In genomic region chr5:179265529-179266290, GRCh38 we compare ENCODE assay signal across 8 cellular contexts.
DNase-seq lines count a peak whose midpoint lies in the region; FAIRE-seq and TF ChIP-seq lines count a peak whose summit lies in the region.

No MANE protein-coding gene starts in this region.

- 29% methylated on average over 34 of the region's 34 CpGs for WGBS in liver
- WGBS in testis, 2 donors: 22 to 74% methylated on average over 3 to 34 of the region's 34 CpGs

- H4K20me1 ChIP-seq in OCI-LY7 (ENCODE audit: insufficient read depth, low read length): no peaks in the 10 kb centered on the region

- no peaks in the 10 kb centered on the region for H3K79me2 ChIP-seq in OCI-LY7 (ENCODE audit: insufficient read depth, low read depth, low read length)

- H2AFZ ChIP-seq in OCI-LY7 (ENCODE audit: low read length): no peak overlapping the region

- CTCF ChIA-PET in OCI-LY7 (lab: Charles Lee; ENCODE audit: unreplicated experiment): no interaction called here

- peak overlapping the region; percentile 57 to 64 for H3K27ac ChIP-seq in liver (ENCODE audit: low read depth in 1 of 2, low read length in 2 of 2)
- H3K27ac ChIP-seq in testis: peak overlapping the region in 1 of 2 donors; percentile 44
- H3K27ac ChIP-seq in OCI-LY7 (ENCODE audit: low read depth, low read length, poor library complexity, severe bottlenecking): no peak overlapping the region

- peak; percentile 95 for FAIRE-seq in HTR-8/SVneo (lab: Jason Lieb, UNC)

- no peak overlapping the region for H3K9ac ChIP-seq in liver (ENCODE audit: low read depth in 1 of 2, low read length in 2 of 2)

- H3K36me3 ChIP-seq in liver (ENCODE audit: control insufficient read depth in 4 of 4, insufficient read depth in 3 of 4, low read depth in 1 of 4, low read length in 3 of 4) (no peaks in the 10 kb centered on the region), testis (ENCODE audit: low read depth, missing control alignments) (no peaks in the 10 kb centered on the region), OCI-LY7 (ENCODE audit: insufficient read depth, low read length) (no peaks in the 10 kb centered on the region)

- H3K9me3 ChIP-seq in liver (ENCODE audit: control insufficient read depth in 4 of 4, low read length in 3 of 4) (no peaks in the 10 kb centered on the region), testis (no peaks in the 10 kb centered on the region), OCI-LY7 (ENCODE audit: low read length) (no peaks in the 10 kb centered on the region)

- H3K4me2 ChIP-seq in OCI-LY7 (ENCODE audit: low read length): no peak overlapping the region

- no peaks in the 10 kb centered on the region for H3K9me2 ChIP-seq in OCI-LY7 (ENCODE audit: insufficient read depth, low read length)

- peak in 1 of 2 donors; percentile 25 for TF ChIP-seq RAD21 in liver (IDR thresholded peaks at IDR 0.05)

- POLR2A ChIA-PET in OCI-LY7 (lab: Charles Lee): no interaction called here

- no peak for TF ChIP-seq CTCF in choroid plexus epithelial cell (conservative IDR thresholded peaks at IDR 0.05; ENCODE audit: low read depth, low read length)
- no peak for TF ChIP-seq CTCF in liver (IDR thresholded peaks at IDR 0.05; ENCODE audit: low read depth, low read length, missing input control)
- no peak for TF ChIP-seq CTCF in testis (IDR thresholded peaks at IDR 0.05)
- TF ChIP-seq CTCF in OCI-LY7 (conservative IDR thresholded peaks at IDR 0.05; ENCODE audit: low read length): no peak

- peak; percentile 91 for DNase-seq in HTR-8/SVneo (ENCODE audit: insufficient read length, low spot score)
- DNase-seq in choroid plexus epithelial cell (ENCODE audit: low read depth): peak; percentile 98
- peak; percentile 92 for DNase-seq in testis
- no peak for DNase-seq in NOMO-1 treated with dmso at 0.1 percent for 144 hours (lab: John Stamatoyannopoulos, UW; ENCODE audit: unreplicated experiment)
- no peak for DNase-seq in OCI-LY7 (ENCODE audit: low spot score)
- DNase-seq in D341Med (ENCODE audit: low spot score): no peak
- DNase-seq in T-helper 2 cell: no peak

- no TSS peak for BruUV-seq in OCI-LY7 (replicated peaks; lab: Mats Ljungman, UMichigan)

- intact Hi-C loops in testis (cut with DNase I; ENCODE audit: low total_unique reads) (no loop called here), OCI-LY7 (cut with micrococcal nuclease; ENCODE audit: unreplicated experiment) (no loop called here)

- H3K4me3 ChIP-seq in choroid plexus epithelial cell (ENCODE audit: low read depth, low read length): peak overlapping the region; percentile 23
- H3K4me3 ChIP-seq in liver (ENCODE audit: low read depth in 1 of 3, low read length in 3 of 3): no peak overlapping the region
- H3K4me3 ChIP-seq in testis: no peak overlapping the region
- H3K4me3 ChIP-seq in OCI-LY7 (ENCODE audit: low read depth, low read length, poor library complexity, severe bottlenecking): no peak overlapping the region

- H3K4me1 ChIP-seq in liver (ENCODE audit: control insufficient read depth in 4 of 4, insufficient read depth in 4 of 4, low read length in 3 of 4) (peaks cover 0 to 18% (median 15%) of the 10 kb centered on the region in 4 donors), testis (peaks cover 57% of the 10 kb centered on the region), OCI-LY7 (ENCODE audit: insufficient read depth, low read length, poor library complexity, severe bottlenecking) (no peaks in the 10 kb centered on the region)

- H3K27me3 ChIP-seq in liver (ENCODE audit: control insufficient read depth in 4 of 4, insufficient read depth in 4 of 4, low read length in 3 of 4): no peaks in the 10 kb centered on the region
- H3K27me3 ChIP-seq in testis: no peaks in the 10 kb centered on the region

- TF ChIP-seq POLR2A in testis (IDR thresholded peaks at IDR 0.05): no peak

TF ChIP-seq in liver, 16 proteins besides CTCF, POLR2A, EP300 and RAD21:
- TF ChIP-seq TAF1 (conservative IDR thresholded peaks at IDR 0.05) (no peak), YY1 (IDR thresholded peaks at IDR 0.05) (no peak), SP1 (IDR thresholded peaks at IDR 0.05) (peak; percentile 9), RXRA (IDR thresholded peaks at IDR 0.05) (peak in 1 of 2 donors; percentile 22), HNF4G (IDR thresholded peaks at IDR 0.05) (no peak), JUND (IDR thresholded peaks at IDR 0.05) (no peak), NR2F2 (IDR thresholded peaks at IDR 0.05) (peak; percentile 23)

Comparison
In these comparisons a context has a peak if more than half of its experiments do, and no peak if none do; other contexts are left out.
1. DNase-seq: peak in HTR-8/SVneo (single experiment), choroid plexus epithelial cell (single experiment) and testis (single experiment); none in NOMO-1 treated with dmso at 0.1 percent for 144 hours (single experiment), OCI-LY7 (single experiment), D341Med (single experiment) and T-helper 2 cell (0 of 5).